ENCODE assay signal across 24 cellular contexts in the genomic region with DNA sequence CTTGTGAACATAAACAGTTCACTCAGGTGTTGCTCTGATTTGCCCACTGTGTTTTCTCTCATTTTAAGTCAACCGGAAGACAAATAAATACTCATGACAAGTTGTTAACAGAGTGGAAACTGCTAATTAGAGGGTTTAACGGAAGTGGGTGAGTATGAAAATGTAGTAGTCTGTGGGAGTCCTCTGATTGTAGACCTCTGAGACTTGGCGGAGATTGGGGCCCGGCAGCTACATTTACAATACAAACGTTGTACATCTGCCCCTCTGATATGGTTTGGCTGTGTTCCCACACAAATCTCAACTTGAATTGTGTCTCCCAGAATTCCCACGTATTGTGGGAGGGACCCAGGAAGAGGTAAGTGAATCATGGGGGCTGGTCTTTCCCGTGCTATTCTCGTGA.
DNase-seq lines count a peak whose midpoint lies in the region; ATAC-seq, FAIRE-seq and TF ChIP-seq lines count a peak whose summit lies in the region.
"Had no signal": no experiment of that assay in that cellular context is flagged by ENCODE, and none has a peak within 500 bp of the region (broad histone marks: within the 10 kb centered on the region; RNA-seq: fewer than 3 reads in every experiment).

No MANE protein-coding gene starts in this region.

- H3T11ph ChIP-seq in H9 (ENCODE audit: low read length) = no peak overlapping the region

- no peak overlapping the region for H3K27ac ChIP-seq in H9 (ENCODE audit: insufficient read length, low read depth, low read length)
- H3K27ac ChIP-seq: BLaER1 treated with 17β-estradiol and CSF1 and Interleukin-3, amounts not matched to agents 10 nM and 100 nM had no signal

- FAIRE-seq in GM12892 (lab: Jason Lieb, UNC) = peak; percentile 9
- FAIRE-seq: GM18507, RCC 7860 had no signal

- no peak overlapping the region for H2AFZ ChIP-seq in H9 (ENCODE audit: low read length)

- H3K4me1 Mint-ChIP-seq in endothelial cell (ENCODE audit: unreplicated experiment) (peaks cover 59% of the 10 kb centered on the region), H9 (peaks cover 15 to 23% of the 10 kb centered on the region in 2 experiments)
- H3K4me1 Mint-ChIP-seq: CD4-positive, alpha-beta memory T cell had no signal

- H4K20me1 ChIP-seq in H9 (ENCODE audit: control insufficient read depth, insufficient read depth, insufficient read length) = no peaks in the 10 kb centered on the region
- H4K20me1 ChIP-seq: BLaER1 treated with 17β-estradiol and CSF1 and Interleukin-3, amounts not matched to agents 10 nM and 100 nM had no signal

- H3K27ac Mint-ChIP-seq in endothelial cell (ENCODE audit: unreplicated experiment) (peak overlapping the region; percentile 22), H9 (no peak overlapping the region)
- H3K27ac Mint-ChIP-seq: CD4-positive, alpha-beta memory T cell had no signal

- H2BK120ac ChIP-seq in H9 (ENCODE audit: low read depth, low read length, poor library complexity, severe bottlenecking) = no peak overlapping the region

- H3K14ac ChIP-seq in H9 (ENCODE audit: insufficient read depth, low read length) = no peak overlapping the region

- no peak overlapping the region for H2AK5ac ChIP-seq in H9 (ENCODE audit: insufficient read length, low read length)

- H3K27me3 ChIP-seq in H9 (ENCODE audit: insufficient read depth, low read length) = no peaks in the 10 kb centered on the region; the same call in 1 of the 2 replicates
- H3K27me3 ChIP-seq: BLaER1 treated with 17β-estradiol and CSF1 and Interleukin-3, amounts not matched to agents 10 nM and 100 nM had no signal

- H3K4me1 ChIP-seq in H9 (ENCODE audit: insufficient read depth, low read length) = peaks cover 5% of the 10 kb centered on the region
- H3K4me1 ChIP-seq: Caco-2 had no signal

- no peak for TF ChIP-seq POLR2A in GM12892 (IDR thresholded peaks at IDR 0.05; ENCODE audit: low read depth, low read length)

- H4K8ac ChIP-seq in H9 (replicated peaks; ENCODE audit: insufficient read length, low read depth, low read length) = no peak overlapping the region

- H3K27me3 Mint-ChIP-seq in endothelial cell (ENCODE audit: unreplicated experiment) (peaks cover 6% of the 10 kb centered on the region), H9 (ENCODE audit: low read depth) (no peaks in the 10 kb centered on the region)

- no CpG with 5 or more reads among the region's 8 CpGs for WGBS in H9 (ENCODE audit: extremely low coverage, insufficient read length, low lambda C conversion rate)

- no peaks in the 10 kb centered on the region for H3K23me2 ChIP-seq in H9 (ENCODE audit: insufficient read length, low read depth, low read length, poor library complexity, severe bottlenecking)

- H4K91ac ChIP-seq in H9 (ENCODE audit: insufficient read length, low read depth, low read length) = no peak overlapping the region

- H3K4me3 Mint-ChIP-seq in endothelial cell (ENCODE audit: unreplicated experiment) = peak overlapping the region; percentile 29
- no peak overlapping the region for H3K4me3 Mint-ChIP-seq in H9
- H3K4me3 Mint-ChIP-seq: CD4-positive, alpha-beta memory T cell had no signal

- H3K23ac ChIP-seq in H9 (ENCODE audit: insufficient read length, low read depth, low read length) = no peak overlapping the region

- H3K9me3 Mint-ChIP-seq in endothelial cell (ENCODE audit: unreplicated experiment) = no peaks in the 10 kb centered on the region
- H3K9me3 Mint-ChIP-seq in H9 = peaks cover 0 to 2% of the 10 kb centered on the region in 2 experiments; a peak in 1 of 5 replicates

- H3K36me3 Mint-ChIP-seq in endothelial cell (ENCODE audit: low read depth, unreplicated experiment) (peaks cover 8% of the 10 kb centered on the region), H9 (ENCODE audit: insufficient read depth in 1 of 3, low read depth in 3 of 3) (no peaks in the 10 kb centered on the region)
- H3K36me3 Mint-ChIP-seq: CD4-positive, alpha-beta memory T cell had no signal

- TF ChIP-seq CTCF in endothelial cell (IDR thresholded peaks at IDR 0.05; ENCODE audit: unreplicated experiment) (no peak), H9 (conservative IDR thresholded peaks at IDR 0.05) (no peak)

- DNase-seq in GM12892 (ENCODE audit: insufficient read length) (no peak), SHP77 (lab: John Stamatoyannopoulos, UW) (peak; percentile 37 to 58), endothelial cell (ENCODE audit: low spot score) (no peak), H9 (no peak), NCI-H1417 treated with DMSO at 0.1 percent for 48 hours (lab: John Stamatoyannopoulos, UW) (no peak)
- DNase-seq: ACHN; Caco-2; CD4-positive, alpha-beta memory T cell; DMS 273 treated with DMSO at 0.1 percent for 48 hours; DMS79 treated with DMSO at 0.1 percent for 48 hours; GOT3; Karpas-422; MV-4-11; NCI-H1105 treated with DMSO at 0.1 percent for 48 hours; NCI-H1694; NCI-H2081 treated with DMSO at 0.1 percent for 48 hours; NK-92 treated with Interleukin-12 subunit alpha and Interleukin-12 subunit beta, amount 100 ng/mL, for 24 hours; Right ventricle myocardium superior had no signal

- H3K79me1 ChIP-seq in H9 (ENCODE audit: insufficient read depth, low read depth, low read length, poor library complexity, severe bottlenecking) = no peaks in the 10 kb centered on the region

- H3K79me2 ChIP-seq in H9 (ENCODE audit: insufficient read depth, low read length) = no peaks in the 10 kb centered on the region

- H3K56ac ChIP-seq in H9 (ENCODE audit: insufficient read length, low read depth, low read length) = no peak overlapping the region

- H3K4me2 ChIP-seq in H9 (ENCODE audit: insufficient read depth, insufficient read length, low read length) = no peak overlapping the region

- no peak overlapping the region for H2BK15ac ChIP-seq in H9 (ENCODE audit: low read depth, low read length)

- no peak overlapping the region for H2BK20ac ChIP-seq in H9 (ENCODE audit: low read depth, low read length, poor library complexity, severe bottlenecking)

- no peak overlapping the region for H2BK5ac ChIP-seq in H9 (ENCODE audit: insufficient read length, low read length)

- no peak overlapping the region for H3K4ac ChIP-seq in H9 (ENCODE audit: low read depth, low read length)

- no peak overlapping the region for H4K5ac ChIP-seq in H9 (ENCODE audit: insufficient read length, low read depth, low read length)

- ATAC-seq in GM21381 (IDR thresholded peaks at IDR 0.05; ENCODE audit: unreplicated experiment) (peak; percentile 48), GM19023 (IDR thresholded peaks at IDR 0.05; ENCODE audit: unreplicated experiment) (no peak)
- ATAC-seq: SK-N-SH treated with all-trans-retinoic acid at 6 μM for 48 hours had no signal

- H3K9ac ChIP-seq in H9 (ENCODE audit: extremely low read depth, insufficient read length, low read length) = no peak overlapping the region
- H3K9ac ChIP-seq: BLaER1 treated with 17β-estradiol and CSF1 and Interleukin-3, amounts not matched to agents 10 nM and 100 nM had no signal

- no peak overlapping the region for H2BK12ac ChIP-seq in H9 (ENCODE audit: insufficient read length, low read depth, low read length)

- H3K18ac ChIP-seq in H9 (ENCODE audit: insufficient read length, low read depth, low read length) = no peak overlapping the region

- no peaks in the 10 kb centered on the region for H3K9me3 ChIP-seq in H9 (ENCODE audit: control insufficient read depth, low read depth, low read length)
- H3K9me3 ChIP-seq: BLaER1 treated with 17β-estradiol and CSF1 and Interleukin-3, amounts not matched to agents 10 nM and 100 nM; Caco-2 had no signal

Comparison
In these comparisons a context has a peak if more than half of its experiments do, and no peak if none do; other contexts are left out.
1. DNase-seq: peak in SHP77 (2 of 2); none in GM12892 (single experiment), endothelial cell (single experiment), H9 (single experiment) and NCI-H1417 treated with DMSO at 0.1 percent for 48 hours (single experiment).